ENCODE assay signal across 9 cellular contexts in the genomic region with DNA sequence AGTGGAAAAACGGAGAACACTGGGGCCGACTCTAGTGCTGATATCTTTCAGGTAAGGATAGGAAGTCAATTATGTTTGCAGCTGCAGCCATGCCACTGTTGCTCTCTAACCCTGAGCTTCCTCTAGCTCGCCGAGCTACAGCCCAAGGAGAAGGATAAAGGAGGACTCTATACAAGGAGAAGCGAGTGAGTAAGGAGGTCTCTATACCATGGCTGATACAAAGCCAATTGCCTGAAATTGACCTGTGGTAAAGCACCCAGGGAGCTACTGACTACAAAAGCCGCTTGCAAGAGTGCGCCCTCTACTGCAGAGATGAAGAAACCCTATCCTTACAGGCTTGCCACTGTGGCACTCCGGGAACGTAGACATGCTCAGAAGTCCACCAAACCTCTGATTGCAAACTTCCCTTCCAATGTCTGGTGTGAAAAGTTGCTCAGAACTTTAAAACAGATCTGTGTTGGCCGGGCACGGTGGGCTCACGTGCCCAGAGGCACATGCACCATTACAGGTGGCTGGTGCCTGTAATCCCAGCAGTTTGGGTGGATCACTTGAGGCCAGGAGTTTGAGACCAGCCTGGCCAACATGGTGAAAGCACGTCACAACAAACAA. TPM values are rescaled to one million over a fixed set of nuclear protein-coding genes. Genes with fewer than 3 reads are reported as not detected.
DNase-seq lines count a peak whose midpoint lies in the region; ATAC-seq and TF ChIP-seq lines count a peak whose summit lies in the region.
"Had no signal": no experiment of that assay in that cellular context is flagged by ENCODE, and none has a peak within 500 bp of the region (broad histone marks: within the 10 kb centered on the region; RNA-seq: fewer than 3 reads in every experiment).

No MANE protein-coding gene starts in this region.

- H3K36me3 Mint-ChIP-seq in activated T-helper 17 cell treated with anti-CD3 and anti-CD28 coated beads, Interleukin-2, amount 50 U/mL, for 72 hours (ENCODE audit: low read depth) = no peaks in the 10 kb centered on the region

- ATAC-seq in activated T-helper 17 cell treated with anti-CD3 and anti-CD28 coated beads, Interleukin-2, amount 50 U/mL, for 72 hours (replicated peaks) = peak; percentile 93
- ATAC-seq in HG02763 (IDR thresholded peaks at IDR 0.05; ENCODE audit: unreplicated experiment) = no peak

- no peaks in the 10 kb centered on the region for H3K9me3 Mint-ChIP-seq in activated T-helper 17 cell treated with anti-CD3 and anti-CD28 coated beads, Interleukin-2, amount 50 U/mL, for 72 hours

- H3K27ac Mint-ChIP-seq in activated T-helper 17 cell treated with anti-CD3 and anti-CD28 coated beads, Interleukin-2, amount 50 U/mL, for 72 hours = no peak overlapping the region

- no peak overlapping the region for H3K4me3 Mint-ChIP-seq in activated T-helper 17 cell treated with anti-CD3 and anti-CD28 coated beads, Interleukin-2, amount 50 U/mL, for 72 hours

- no peaks in the 10 kb centered on the region for H3K4me1 Mint-ChIP-seq in activated T-helper 17 cell treated with anti-CD3 and anti-CD28 coated beads, Interleukin-2, amount 50 U/mL, for 72 hours

- no peak; the same call in 1 of the 2 replicates for TF ChIP-seq EP300 in Ishikawa (IDR thresholded peaks at IDR 0.05; ENCODE audit: borderline replicate concordance)

- H3K27me3 Mint-ChIP-seq in activated T-helper 17 cell treated with anti-CD3 and anti-CD28 coated beads, Interleukin-2, amount 50 U/mL, for 72 hours = peaks cover 4% of the 10 kb centered on the region

- DNase-seq in Daoy (ENCODE audit: low read depth) (peak; percentile 62), OCI-M1 (lab: John Stamatoyannopoulos, UW) (peak; percentile 88), glomerular endothelial cell (ENCODE audit: extremely low read depth, low read depth, low spot score) (peak; percentile 14), putamen (ENCODE audit: low spot score) (peak; percentile 55), cerebellum (ENCODE audit: low spot score) (no peak)

- TF ChIP-seq RAD21 in Ishikawa (IDR thresholded peaks at IDR 0.05; ENCODE audit: low read depth) = peak; percentile 77

TF ChIP-seq in Ishikawa, 13 proteins besides CTCF, POLR2A, EP300 and RAD21:
- TF ChIP-seq, protein P1, sequence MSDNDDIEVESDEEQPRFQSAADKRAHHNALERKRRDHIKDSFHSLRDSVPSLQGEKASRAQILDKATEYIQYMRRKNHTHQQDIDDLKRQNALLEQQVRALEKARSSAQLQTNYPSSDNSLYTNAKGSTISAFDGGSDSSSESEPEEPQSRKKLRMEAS (IDR thresholded peaks at IDR 0.05) = no peak
- TF ChIP-seq TCF12 (IDR thresholded peaks at IDR 0.05; ENCODE audit: low read depth) = no peak
- TF ChIP-seq, protein P2, sequence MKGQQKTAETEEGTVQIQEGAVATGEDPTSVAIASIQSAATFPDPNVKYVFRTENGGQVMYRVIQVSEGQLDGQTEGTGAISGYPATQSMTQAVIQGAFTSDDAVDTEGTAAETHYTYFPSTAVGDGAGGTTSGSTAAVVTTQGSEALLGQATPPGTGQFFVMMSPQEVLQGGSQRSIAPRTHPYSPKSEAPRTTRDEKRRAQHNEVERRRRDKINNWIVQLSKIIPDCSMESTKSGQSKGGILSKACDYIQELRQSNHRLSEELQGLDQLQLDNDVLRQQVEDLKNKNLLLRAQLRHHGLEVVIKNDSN (IDR thresholded peaks at IDR 0.05) = no peak
- TF ChIP-seq FOXM1 (IDR thresholded peaks at IDR 0.05; ENCODE audit: borderline replicate concordance, low read depth) = no peak
- no peak for TF ChIP-seq EGR1 (IDR thresholded peaks at IDR 0.05)
- no peak for TF ChIP-seq CREB1 (IDR thresholded peaks at IDR 0.05; ENCODE audit: low read depth)

RNA-seq across cellular contexts. Expression of a gene that starts 10.8 kb away (rescaled TPM):
- total RNA-seq in Daoy (2014; rRNA removed; shearing (Covaris generic)) = 4.6 and 6.1 TPM in 2 replicates
- 1 to 10 TPM; 2.5 to 4.4 TPM for total RNA-seq in activated T-helper 17 cell treated with anti-CD3 and anti-CD28 coated beads, Interleukin-2, amount 50 U/mL, for 72 hours
- total RNA-seq in glomerular endothelial cell (2.2 and 3.3 TPM in 2 replicates), cerebellum (19.3 TPM)

RNA-seq across cellular contexts. Expression of a gene that starts 45.3 kb away (rescaled TPM):
- 3.5 and 3.7 TPM in 2 replicates for total RNA-seq in Daoy (2014; rRNA removed; shearing (Covaris generic))
- 10 to 100 TPM; 30.1 to 33.7 TPM for total RNA-seq in activated T-helper 17 cell treated with anti-CD3 and anti-CD28 coated beads, Interleukin-2, amount 50 U/mL, for 72 hours
- 4.7 and 6.7 TPM in 2 replicates for total RNA-seq in glomerular endothelial cell
- total RNA-seq in cerebellum = 31.9 TPM

RNA-seq across cellular contexts. Expression of a gene that starts 46.7 kb away (rescaled TPM):
- not detected in 2 replicates for total RNA-seq in Daoy (2014; rRNA removed; shearing (Covaris generic))
- under 1 TPM; 0.16 to 0.43 TPM for total RNA-seq in activated T-helper 17 cell treated with anti-CD3 and anti-CD28 coated beads, Interleukin-2, amount 50 U/mL, for 72 hours
- total RNA-seq in glomerular endothelial cell (0.05 TPM in 1 of 2 replicates, not detected in the other), cerebellum (0.64 TPM)

RNA-seq across cellular contexts. Expression of a gene that starts 51.8 kb away (rescaled TPM):
- not detected in 2 replicates for total RNA-seq in Daoy (2014; rRNA removed; shearing (Covaris generic))
- not detected for total RNA-seq in activated T-helper 17 cell treated with anti-CD3 and anti-CD28 coated beads, Interleukin-2, amount 50 U/mL, for 72 hours
- total RNA-seq in glomerular endothelial cell (not detected in 2 replicates), cerebellum (not detected)
- total RNA-seq: urinary bladder had no signal

RNA-seq across cellular contexts. Expression of a gene that starts 56.6 kb away (rescaled TPM):
- not detected in 2 replicates for total RNA-seq in Daoy (2014; rRNA removed; shearing (Covaris generic))
- not detected for total RNA-seq in activated T-helper 17 cell treated with anti-CD3 and anti-CD28 coated beads, Interleukin-2, amount 50 U/mL, for 72 hours
- not detected in 2 replicates for total RNA-seq in glomerular endothelial cell
- total RNA-seq in cerebellum = not detected
- total RNA-seq: urinary bladder had no signal
